ENCODE assay signal across 15 cellular contexts in the genomic region with DNA sequence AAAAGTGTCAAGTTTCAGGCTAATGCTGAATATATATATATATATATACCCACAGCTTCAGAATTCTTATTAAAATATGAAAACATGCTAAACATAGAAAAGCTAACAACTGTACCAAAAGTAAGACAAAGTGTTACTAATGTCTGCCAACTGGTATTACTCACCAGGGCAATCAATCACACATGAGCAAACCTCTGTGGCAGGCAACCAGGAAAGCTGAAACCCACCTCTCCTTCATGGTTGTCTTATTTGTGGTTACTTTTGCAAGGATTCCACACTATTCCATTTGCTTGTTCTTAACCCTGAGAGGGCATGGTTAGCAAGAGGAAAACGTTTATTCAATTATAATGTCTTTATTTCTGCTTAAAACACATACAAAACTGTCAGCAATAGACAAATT.
DNase-seq lines count a peak whose midpoint lies in the region; ATAC-seq and TF ChIP-seq lines count a peak whose summit lies in the region.
"Had no signal": no experiment of that assay in that cellular context is flagged by ENCODE, and none has a peak within 500 bp of the region (broad histone marks: within the 10 kb centered on the region; RNA-seq: fewer than 3 reads in every experiment).

No MANE protein-coding gene starts in this region.

- H3K27me3 ChIP-seq in brain microvascular endothelial cell (replicated peaks), result no peaks in the 10 kb centered on the region

- H3K36me3 Mint-ChIP-seq in activated CD8-positive, alpha-beta T cell treated with anti-CD3 and anti-CD28 coated beads, Interleukin-2, amount 10 ng/mL, durations not matched to agents 7 days and 5 days (ENCODE audit: low read depth), result no peaks in the 10 kb centered on the region
- H3K36me3 Mint-ChIP-seq: CD4-positive, CD25-positive, alpha-beta regulatory T cell; WTC11 had no signal

- DNase-seq in AG20443 (ENCODE audit: low spot score), result peak; percentile 56
- DNase-seq in LHCN-M2 (ENCODE audit: low read depth), result peak; percentile 98
- peak; percentile 21 for DNase-seq in brain microvascular endothelial cell
- peak; percentile 60 to 84 for DNase-seq in lung microvascular endothelial cell (ENCODE audit: low read depth in 2 of 2)
- no peak for DNase-seq in activated CD8-positive, alpha-beta T cell treated with anti-CD3 and anti-CD28 coated beads, Interleukin-2, amount 10 ng/mL, durations not matched to agents 7 days and 5 days
- DNase-seq in T-helper 9 cell, result no peak
- DNase-seq in activated gamma-delta T cell treated with Interleukin-2 at 50 U/mL for 16 hours, result no peak
- DNase-seq: activated T-cell treated with anti-CD3 and anti-CD28 coated beads, Interleukin-2, amount 50 U/mL, for 1 hour; anterior cingulate cortex; CD4-positive, CD25-positive, alpha-beta regulatory T cell; islet precursor cell; Right ventricle myocardium superior had no signal

- no peak for TF ChIP-seq CTCF in brain microvascular endothelial cell (IDR thresholded peaks at IDR 0.05; ENCODE audit: low read depth, low read length, missing control alignments)

- no peaks in the 10 kb centered on the region for H3K36me3 ChIP-seq in brain microvascular endothelial cell (replicated peaks)

- ATAC-seq in activated CD8-positive, alpha-beta T cell treated with anti-CD3 and anti-CD28 coated beads, Interleukin-2, amount 10 ng/mL, durations not matched to agents 7 days and 5 days, result no peak
- no peak for ATAC-seq in GM19452 (IDR thresholded peaks at IDR 0.05; ENCODE audit: unreplicated experiment)
- ATAC-seq: esophagus mucosa, WTC11 had no signal

- no peak overlapping the region for H3K4me3 ChIP-seq in brain microvascular endothelial cell (ENCODE audit: low read depth, low read length)

- CTCF ChIA-PET in activated CD8-positive, alpha-beta T cell treated with anti-CD3 and anti-CD28 coated beads, Interleukin-2, amount 10 ng/mL, durations not matched to agents 7 days and 5 days (lab: Charles Lee), result no interaction called here

- no peak overlapping the region for H3K27ac ChIP-seq in brain microvascular endothelial cell

- H3K27me3 Mint-ChIP-seq in activated CD8-positive, alpha-beta T cell treated with anti-CD3 and anti-CD28 coated beads, Interleukin-2, amount 10 ng/mL, durations not matched to agents 7 days and 5 days (ENCODE audit: low read depth), result no peaks in the 10 kb centered on the region

- H3K27ac Mint-ChIP-seq in activated CD8-positive, alpha-beta T cell treated with anti-CD3 and anti-CD28 coated beads, Interleukin-2, amount 10 ng/mL, durations not matched to agents 7 days and 5 days, result no peak overlapping the region
- H3K27ac Mint-ChIP-seq: CD4-positive, CD25-positive, alpha-beta regulatory T cell; WTC11 had no signal

- no peak overlapping the region for H3K4me3 Mint-ChIP-seq in activated CD8-positive, alpha-beta T cell treated with anti-CD3 and anti-CD28 coated beads, Interleukin-2, amount 10 ng/mL, durations not matched to agents 7 days and 5 days
- H3K4me3 Mint-ChIP-seq: CD4-positive, CD25-positive, alpha-beta regulatory T cell; WTC11 had no signal

- POLR2A ChIA-PET in activated CD8-positive, alpha-beta T cell treated with anti-CD3 and anti-CD28 coated beads, Interleukin-2, amount 10 ng/mL, durations not matched to agents 7 days and 5 days (lab: Charles Lee), result no interaction called here

- H3K4me1 Mint-ChIP-seq in activated CD8-positive, alpha-beta T cell treated with anti-CD3 and anti-CD28 coated beads, Interleukin-2, amount 10 ng/mL, durations not matched to agents 7 days and 5 days (ENCODE audit: low read depth), result no peaks in the 10 kb centered on the region
- H3K4me1 Mint-ChIP-seq: CD4-positive, CD25-positive, alpha-beta regulatory T cell had no signal

- H3K9me3 Mint-ChIP-seq in activated CD8-positive, alpha-beta T cell treated with anti-CD3 and anti-CD28 coated beads, Interleukin-2, amount 10 ng/mL, durations not matched to agents 7 days and 5 days (ENCODE audit: insufficient read depth), result no peaks in the 10 kb centered on the region
- H3K9me3 Mint-ChIP-seq: CD4-positive, CD25-positive, alpha-beta regulatory T cell had no signal

- in situ Hi-C loops in brain microvascular endothelial cell (cut with HindIII; ENCODE audit: low pct_ligation_motif_present, low sequenced_read_pairs), result no loop called here

Comparison
In these comparisons a context has a peak if more than half of its experiments do, and no peak if none do; other contexts are left out.
1. DNase-seq: peak in AG20443 (single experiment), LHCN-M2 (single experiment), brain microvascular endothelial cell (single experiment) and lung microvascular endothelial cell (2 of 2); none in activated CD8-positive, alpha-beta T cell treated with anti-CD3 and anti-CD28 coated beads, Interleukin-2, amount 10 ng/mL, durations not matched to agents 7 days and 5 days (single experiment), T-helper 9 cell (single experiment) and activated gamma-delta T cell treated with Interleukin-2 at 50 U/mL for 16 hours (single experiment).